In the genomic region with DNA sequence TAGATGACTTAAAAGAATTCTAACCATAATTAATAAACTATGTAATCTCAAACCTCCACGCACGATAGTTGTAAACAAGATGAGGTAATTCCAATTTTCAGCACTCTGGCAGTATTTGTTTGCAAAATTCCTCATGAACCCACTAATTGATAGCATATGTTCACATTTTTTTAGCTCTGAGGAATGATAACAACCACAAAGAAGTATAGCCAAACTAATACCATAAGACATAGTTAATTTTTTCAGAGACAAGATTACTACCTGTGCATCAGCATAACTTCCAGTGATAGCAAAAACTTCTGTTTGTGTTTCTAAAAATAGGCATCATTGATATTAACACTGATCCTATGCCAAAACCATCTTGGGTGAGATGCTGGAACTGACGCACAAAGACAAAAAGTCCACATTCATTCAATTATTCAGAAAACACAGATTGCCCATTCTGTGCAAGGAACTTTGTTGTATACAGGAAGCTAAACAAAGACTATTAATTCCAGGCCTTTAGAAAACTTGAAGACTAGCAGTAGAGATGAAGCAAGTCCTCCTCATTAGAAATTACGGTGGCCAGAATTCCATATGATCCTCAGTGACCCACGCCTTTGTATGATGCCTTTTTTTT, we compare ENCODE assay signal across 27 cellular contexts.
DNase-seq lines count a peak whose midpoint lies in the region; ATAC-seq and TF ChIP-seq lines count a peak whose summit lies in the region.
"Had no signal": no experiment of that assay in that cellular context is flagged by ENCODE, and none has a peak within 500 bp of the region (broad histone marks: within the 10 kb centered on the region; RNA-seq: fewer than 3 reads in every experiment).

No MANE protein-coding gene starts in this region.

- H3K4me3 ChIP-seq in AG10803 (ENCODE audit: low read length) (no peak overlapping the region), HFF-Myc (replicated peaks; ENCODE audit: low read depth, low read length) (no peak overlapping the region)
- H3K4me3 ChIP-seq: heart right ventricle, left ventricle myocardium inferior, PC-9, skin epidermis, tibial artery had no signal

- DNase-seq in AG10803 (ENCODE audit: low read depth) (peak; percentile 96), HFF-Myc (ENCODE audit: extremely low read depth, low read depth) (peak; percentile 69), astrocyte of the hippocampus (ENCODE audit: low read depth, low spot score) (peak; percentile 20), iris pigment epithelial cell (ENCODE audit: low read depth) (peak; percentile 75), NK-92 (lab: John Stamatoyannopoulos, UW; ENCODE audit: unreplicated experiment) (no peak), substantia nigra (lab: John Stamatoyannopoulos, UW) (no peak), NCI-H146 (lab: John Stamatoyannopoulos, UW) (no peak)
- DNase-seq: activated CD4-positive, alpha-beta T cell treated with anti-CD3 and anti-CD28 coated beads, Interleukin-2, amount 50 U/mL, for 48 hours; activated gamma-delta T cell treated with Interleukin-2 at 50 U/mL for 16 hours; activated T-cell treated with anti-CD3 and anti-CD28 coated beads for 4 hours; amniotic stem cell; central memory CD4-positive, alpha-beta T cell; COR-L47; erythroblast; heart right ventricle; KG1; left ventricle myocardium inferior; NCI-H187 treated with DMSO at 0.1 percent for 48 hours; NCI-H2227 treated with DMSO at 0.1 percent for 48 hours; NCI-H82; PC-9; stimulated activated naive CD4-positive, alpha-beta T cell; T-helper 2 cell; tibial artery; WERI-Rb-1 had no signal

- ATAC-seq in HG03108 (IDR thresholded peaks at IDR 0.05; ENCODE audit: unreplicated experiment): no peak

- H3K27ac ChIP-seq in substantia nigra (ENCODE audit: low read depth, low read length, poor library complexity, severe bottlenecking): no peak overlapping the region
- H3K27ac ChIP-seq: heart right ventricle, left ventricle myocardium inferior, PC-9, tibial artery, WERI-Rb-1 had no signal

- no peak for TF ChIP-seq CTCF in AG10803 (conservative IDR thresholded peaks at IDR 0.05; ENCODE audit: low read length)
- no peak for TF ChIP-seq CTCF in HFF-Myc (IDR thresholded peaks at IDR 0.05; ENCODE audit: low read depth, low read length, missing control alignments)

Comparison
In these comparisons a context has a peak if more than half of its experiments do, and no peak if none do; other contexts are left out.
1. DNase-seq: peak in AG10803 (single experiment), HFF-Myc (single experiment), astrocyte of the hippocampus (single experiment) and iris pigment epithelial cell (single experiment); none in NK-92 (single experiment), substantia nigra (0 of 49) and NCI-H146 (single experiment).